Comparison of ENCODE assay signal across 34 cellular contexts in genomic region chr6:143936347-143936746, GRCh38.
"Had no signal": no experiment of that assay in that cellular context is flagged by ENCODE, and none has a peak within 500 bp of the region (broad histone marks: within the 10 kb centered on the region; RNA-seq: fewer than 3 reads in every experiment).

No MANE protein-coding gene starts in this region.

- FAIRE-seq: astrocyte had no signal

- DNase-seq: activated B cell treated with CpG ODN at 0.5 μM for 24 hours; activated CD4-positive, alpha-beta memory T cell treated with anti-CD3 and anti-CD28 coated beads for 36 hours; activated CD4-positive, alpha-beta T cell treated with anti-CD3 and anti-CD28 coated beads for 4 hours; activated CD4-positive, alpha-beta T cell treated with anti-CD3 and anti-CD28 coated beads, Interleukin-2, amount 50 U/mL, for 1 hour; activated CD4-positive, CD25-positive, alpha-beta regulatory T cell treated with anti-CD3 and anti-CD28 coated beads, Interleukin-2, amount 50 U/mL, for 72 hours; activated CD8-positive, alpha-beta memory T cell treated with anti-CD3 and anti-CD28 coated beads, Interleukin-2, amount 50 U/mL, for 4 hours; activated gamma-delta T cell treated with Interleukin-2 at 50 U/mL for 16 hours; activated naive CD4-positive, alpha-beta T cell treated with anti-CD3 and anti-CD28 coated beads for 36 hours; activated T-cell treated with anti-CD3 and anti-CD28 coated beads for 4 hours; activated T-cell treated with anti-CD3 and anti-CD28 coated beads, Interleukin-2, amount 50 U/mL, for 4 hours; adrenal gland; body of pancreas; Karpas-422; MG63; NCI-H1048; NCI-H1105 treated with DMSO at 0.1 percent for 48 hours; NCI-H1436; NCI-H1694 treated with DMSO at 0.1 percent for 48 hours; NCI-H2029 treated with DMSO at 0.1 percent for 48 hours; NCI-H2107; NCI-H2171; NCI-H510A; NCI-H526; NCI-H748 treated with DMSO at 0.1 percent for 48 hours; PC-9; Right ventricle myocardium superior; SW 1271; T-helper 1 cell; T-helper 2 cell; T-helper 9 cell had no signal

- H3K4me3 ChIP-seq: adrenal gland, body of pancreas, breast epithelium, MG63, PC-9 had no signal

- ATAC-seq: activated naive CD4-positive, alpha-beta T cell treated with anti-CD3 and anti-CD28 coated beads, Interleukin-2, amount 50 U/mL, for 72 hours; activated T-cell treated with anti-CD3 and anti-CD28 coated beads, Interleukin-2, amount 50 U/mL, for 4 hours; body of pancreas had no signal

- H3K4me1 ChIP-seq: adrenal gland, breast epithelium had no signal

- H2AFZ ChIP-seq: PC-9 had no signal

- H3K27me3 ChIP-seq: adrenal gland, body of pancreas, breast epithelium, MG63 had no signal

- H3K4me2 ChIP-seq: PC-9 had no signal

- H3K27ac ChIP-seq: adrenal gland, body of pancreas, breast epithelium, PC-9, VCaP had no signal

- H3K9me3 ChIP-seq: adrenal gland, body of pancreas, breast epithelium, MG63 had no signal

- H3K36me3 ChIP-seq: adrenal gland, breast epithelium, MG63 had no signal
